ENCODE assay signal across 1 cellular context in the genomic region with DNA sequence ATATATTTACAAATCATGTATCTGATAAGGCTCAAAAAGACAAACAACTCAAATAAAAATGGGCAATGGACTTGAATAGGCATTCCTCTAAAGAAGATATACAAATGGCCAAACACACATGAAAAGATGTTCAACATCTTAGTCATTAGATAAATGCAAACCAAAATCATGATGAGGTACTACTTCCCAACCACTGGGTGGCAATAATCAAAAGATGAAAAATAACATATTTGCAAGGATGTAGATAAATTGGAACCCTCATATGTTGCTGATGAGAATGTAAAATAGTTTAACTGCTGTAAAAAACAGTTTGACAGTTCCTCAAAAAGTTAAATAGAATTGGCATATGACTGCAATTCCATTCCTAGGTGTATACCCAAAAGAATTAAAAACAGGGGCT.
TF ChIP-seq lines count a peak whose summit lies in the region.

No MANE protein-coding gene starts in this region.

TF ChIP-seq in SK-N-SH treated with all-trans-retinoic acid at 6 μM for 48 hours, 23 proteins besides CTCF, POLR2A, EP300 and RAD21 (continued from another document):
- no peak for TF ChIP-seq SNAI2 (CRISPR knock-in tag; IDR thresholded peaks at IDR 0.05)
TF ChIP-seq in SK-N-SH treated with all-trans-retinoic acid at 6 μM for 48 hours: peak in this region for 0.
